1 cellular context compared by ENCODE assay signal in genomic region chr1:21312407-21312992, GRCh38.
A peak's percentile ranks its signal among the peaks of the same experiment; 100 is the strongest.
TF ChIP-seq lines count a peak whose summit lies in the region.

No MANE protein-coding gene starts in this region.

TF ChIP-seq in HepG2, 621 proteins besides CTCF, POLR2A, EP300 and RAD21 (continued from another document and continues in another):
- TF ChIP-seq PRDM15 (CRISPR knock-in tag; IDR thresholded peaks at IDR 0.05) (no peak), ZNF251 (CRISPR knock-in tag; IDR thresholded peaks at IDR 0.05) (no peak), ZNF350 (CRISPR knock-in tag; IDR thresholded peaks at IDR 0.05; ENCODE audit: borderline replicate concordance, low read depth) (no peak; the same call in 1 of the 2 replicates), ZC3H4 (CRISPR knock-in tag; IDR thresholded peaks at IDR 0.05; ENCODE audit: borderline replicate concordance) (no peak), ZNF335 (CRISPR knock-in tag; IDR thresholded peaks at IDR 0.05) (no peak), MAFG (CRISPR knock-in tag; IDR thresholded peaks at IDR 0.05) (no peak), GLI4 (CRISPR knock-in tag; IDR thresholded peaks at IDR 0.05; ENCODE audit: borderline replicate concordance) (no peak), SYNCRIP (IDR thresholded peaks at IDR 0.05; ENCODE audit: insufficient read depth, low read depth, low read length) (no peak), RARG (CRISPR knock-in tag; IDR thresholded peaks at IDR 0.05; ENCODE audit: low read depth) (no peak), SOX5 (CRISPR knock-in tag; IDR thresholded peaks at IDR 0.05; ENCODE audit: borderline replicate concordance) (peak; percentile 86), ZSCAN31 (CRISPR knock-in tag; IDR thresholded peaks at IDR 0.05; ENCODE audit: low read depth) (no peak), ZBTB7A (CRISPR knock-in tag; IDR thresholded peaks at IDR 0.05) (no peak), ZNF747 (CRISPR knock-in tag; IDR thresholded peaks at IDR 0.05; ENCODE audit: borderline replicate concordance) (no peak), HOXA3 (CRISPR knock-in tag; IDR thresholded peaks at IDR 0.05) (peak; percentile 55; the same call in 1 of the 2 replicates), MYNN (CRISPR knock-in tag; IDR thresholded peaks at IDR 0.05; ENCODE audit: low read depth) (no peak), KMT2A (CRISPR knock-in tag; IDR thresholded peaks at IDR 0.05) (no peak), ATF7-NPFF (CRISPR knock-in tag; IDR thresholded peaks at IDR 0.05; ENCODE audit: low read depth) (no peak), POLR2AphosphoS5 (IDR thresholded peaks at IDR 0.05; ENCODE audit: low read depth, low read length) (no peak), FOXC1 (CRISPR knock-in tag; IDR thresholded peaks at IDR 0.05; ENCODE audit: borderline replicate concordance) (no peak), ZNF780A (CRISPR knock-in tag; IDR thresholded peaks at IDR 0.05) (no peak), ESRRA (CRISPR knock-in tag; IDR thresholded peaks at IDR 0.05; ENCODE audit: low read depth) (0 out of 2 replicates have a peak, but pooled peaks have one; percentile 55), ZNF232 (CRISPR knock-in tag; IDR thresholded peaks at IDR 0.05; ENCODE audit: borderline replicate concordance) (no peak), NFIC (IDR thresholded peaks at IDR 0.05; ENCODE audit: low read length) (no peak), ARHGAP35 (CRISPR knock-in tag; IDR thresholded peaks at IDR 0.05; ENCODE audit: borderline replicate concordance) (no peak), ZNF143 (CRISPR knock-in tag; IDR thresholded peaks at IDR 0.05) (no peak), ATF4 (CRISPR knock-in tag; IDR thresholded peaks at IDR 0.05) (no peak; a peak in 1 of 4 replicates), ZNF224 (CRISPR knock-in tag; IDR thresholded peaks at IDR 0.05) (no peak), DMAP1 (CRISPR knock-in tag; IDR thresholded peaks at IDR 0.05) (no peak), KLF9 (CRISPR knock-in tag; IDR thresholded peaks at IDR 0.05; ENCODE audit: low read depth) (no peak), KLF15 (CRISPR knock-in tag; IDR thresholded peaks at IDR 0.05; ENCODE audit: borderline replicate concordance) (no peak), TMF1 (CRISPR knock-in tag; IDR thresholded peaks at IDR 0.05; ENCODE audit: low read depth) (no peak), ZNF558 (CRISPR knock-in tag; IDR thresholded peaks at IDR 0.05; ENCODE audit: borderline replicate concordance) (no peak), ZNF343 (CRISPR knock-in tag; IDR thresholded peaks at IDR 0.05) (no peak), AKNA (CRISPR knock-in tag; IDR thresholded peaks at IDR 0.05; ENCODE audit: borderline replicate concordance) (no peak), ZFP62 (CRISPR knock-in tag; IDR thresholded peaks at IDR 0.05) (no peak), ARNTL (CRISPR knock-in tag; IDR thresholded peaks at IDR 0.05) (peak; percentile 93), THAP8 (CRISPR knock-in tag; IDR thresholded peaks at IDR 0.05; ENCODE audit: borderline replicate concordance) (no peak), ZNF160 (CRISPR knock-in tag; IDR thresholded peaks at IDR 0.05) (no peak), SAFB2 (CRISPR knock-in tag; IDR thresholded peaks at IDR 0.05; ENCODE audit: borderline replicate concordance, low read depth) (no peak), ZNF616 (CRISPR knock-in tag; IDR thresholded peaks at IDR 0.05; ENCODE audit: low read depth) (no peak), ZNF737 (CRISPR knock-in tag; IDR thresholded peaks at IDR 0.05; ENCODE audit: borderline replicate concordance) (no peak), KLF16 (CRISPR knock-in tag; IDR thresholded peaks at IDR 0.05) (peak in 1 of 2 experiments; percentile 71; a peak in 1 of 4 replicates), JUND (CRISPR knock-in tag; IDR thresholded peaks at IDR 0.05) (no peak), CAMTA2 (CRISPR knock-in tag; IDR thresholded peaks at IDR 0.05; ENCODE audit: borderline replicate concordance) (no peak), PHF21A (CRISPR knock-in tag; IDR thresholded peaks at IDR 0.05) (peak; percentile 23; the same call in 1 of the 2 replicates)
- TF ChIP-seq, protein P1, sequence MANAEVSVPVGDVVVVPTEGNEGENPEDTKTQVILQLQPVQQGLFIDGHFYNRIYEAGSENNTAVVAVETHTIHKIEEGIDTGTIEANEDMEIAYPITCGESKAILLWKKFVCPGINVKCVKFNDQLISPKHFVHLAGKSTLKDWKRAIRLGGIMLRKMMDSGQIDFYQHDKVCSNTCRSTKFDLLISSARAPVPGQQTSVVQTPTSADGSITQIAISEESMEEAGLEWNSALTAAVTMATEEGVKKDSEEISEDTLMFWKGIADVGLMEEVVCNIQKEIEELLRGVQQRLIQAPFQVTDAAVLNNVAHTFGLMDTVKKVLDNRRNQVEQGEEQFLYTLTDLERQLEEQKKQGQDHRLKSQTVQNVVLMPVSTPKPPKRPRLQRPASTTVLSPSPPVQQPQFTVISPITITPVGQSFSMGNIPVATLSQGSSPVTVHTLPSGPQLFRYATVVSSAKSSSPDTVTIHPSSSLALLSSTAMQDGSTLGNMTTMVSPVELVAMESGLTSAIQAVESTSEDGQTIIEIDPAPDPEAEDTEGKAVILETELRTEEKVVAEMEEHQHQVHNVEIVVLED (CRISPR knock-in tag; IDR thresholded peaks at IDR 0.05; ENCODE audit: borderline replicate concordance), result no peak; the same call in 1 of the 2 replicates
- TF ChIP-seq, protein P2, sequence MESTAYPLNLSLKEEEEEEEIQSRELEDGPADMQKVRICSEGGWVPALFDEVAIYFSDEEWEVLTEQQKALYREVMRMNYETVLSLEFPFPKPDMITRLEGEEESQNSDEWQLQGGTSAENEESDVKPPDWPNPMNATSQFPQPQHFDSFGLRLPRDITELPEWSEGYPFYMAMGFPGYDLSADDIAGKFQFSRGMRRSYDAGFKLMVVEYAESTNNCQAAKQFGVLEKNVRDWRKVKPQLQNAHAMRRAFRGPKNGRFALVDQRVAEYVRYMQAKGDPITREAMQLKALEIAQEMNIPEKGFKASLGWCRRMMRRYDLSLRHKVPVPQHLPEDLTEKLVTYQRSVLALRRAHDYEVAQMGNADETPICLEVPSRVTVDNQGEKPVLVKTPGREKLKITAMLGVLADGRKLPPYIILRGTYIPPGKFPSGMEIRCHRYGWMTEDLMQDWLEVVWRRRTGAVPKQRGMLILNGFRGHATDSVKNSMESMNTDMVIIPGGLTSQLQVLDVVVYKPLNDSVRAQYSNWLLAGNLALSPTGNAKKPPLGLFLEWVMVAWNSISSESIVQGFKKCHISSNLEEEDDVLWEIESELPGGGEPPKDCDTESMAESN (CRISPR knock-in tag; conservative IDR thresholded peaks at IDR 0.05), result no peak
- TF ChIP-seq, protein P3, sequence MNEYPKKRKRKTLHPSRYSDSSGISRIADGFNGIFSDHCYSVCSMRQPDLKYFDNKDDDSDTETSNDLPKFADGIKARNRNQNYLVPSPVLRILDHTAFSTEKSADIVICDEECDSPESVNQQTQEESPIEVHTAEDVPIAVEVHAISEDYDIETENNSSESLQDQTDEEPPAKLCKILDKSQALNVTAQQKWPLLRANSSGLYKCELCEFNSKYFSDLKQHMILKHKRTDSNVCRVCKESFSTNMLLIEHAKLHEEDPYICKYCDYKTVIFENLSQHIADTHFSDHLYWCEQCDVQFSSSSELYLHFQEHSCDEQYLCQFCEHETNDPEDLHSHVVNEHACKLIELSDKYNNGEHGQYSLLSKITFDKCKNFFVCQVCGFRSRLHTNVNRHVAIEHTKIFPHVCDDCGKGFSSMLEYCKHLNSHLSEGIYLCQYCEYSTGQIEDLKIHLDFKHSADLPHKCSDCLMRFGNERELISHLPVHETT (CRISPR knock-in tag; conservative IDR thresholded peaks at IDR 0.05), result no peak
- TF ChIP-seq, protein P4, sequence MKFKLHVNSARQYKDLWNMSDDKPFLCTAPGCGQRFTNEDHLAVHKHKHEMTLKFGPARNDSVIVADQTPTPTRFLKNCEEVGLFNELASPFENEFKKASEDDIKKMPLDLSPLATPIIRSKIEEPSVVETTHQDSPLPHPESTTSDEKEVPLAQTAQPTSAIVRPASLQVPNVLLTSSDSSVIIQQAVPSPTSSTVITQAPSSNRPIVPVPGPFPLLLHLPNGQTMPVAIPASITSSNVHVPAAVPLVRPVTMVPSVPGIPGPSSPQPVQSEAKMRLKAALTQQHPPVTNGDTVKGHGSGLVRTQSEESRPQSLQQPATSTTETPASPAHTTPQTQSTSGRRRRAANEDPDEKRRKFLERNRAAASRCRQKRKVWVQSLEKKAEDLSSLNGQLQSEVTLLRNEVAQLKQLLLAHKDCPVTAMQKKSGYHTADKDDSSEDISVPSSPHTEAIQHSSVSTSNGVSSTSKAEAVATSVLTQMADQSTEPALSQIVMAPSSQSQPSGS (CRISPR knock-in tag; IDR thresholded peaks at IDR 0.05), result 0 out of 2 replicates have a peak, but pooled peaks have one; percentile 61
- TF ChIP-seq, protein P5, sequence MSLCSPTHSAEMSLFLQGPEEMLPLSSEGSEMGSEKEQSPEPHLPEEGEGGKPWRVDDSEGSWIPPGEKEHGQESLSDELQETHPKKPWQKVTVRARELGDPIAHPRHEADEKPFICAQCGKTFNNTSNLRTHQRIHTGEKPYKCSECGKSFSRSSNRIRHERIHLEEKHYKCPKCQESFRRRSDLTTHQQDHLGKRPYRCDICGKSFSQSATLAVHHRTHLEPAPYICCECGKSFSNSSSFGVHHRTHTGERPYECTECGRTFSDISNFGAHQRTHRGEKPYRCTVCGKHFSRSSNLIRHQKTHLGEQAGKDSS (CRISPR knock-in tag; IDR thresholded peaks at IDR 0.05; ENCODE audit: borderline replicate concordance, low read depth), result no peak
- TF ChIP-seq, protein P6, sequence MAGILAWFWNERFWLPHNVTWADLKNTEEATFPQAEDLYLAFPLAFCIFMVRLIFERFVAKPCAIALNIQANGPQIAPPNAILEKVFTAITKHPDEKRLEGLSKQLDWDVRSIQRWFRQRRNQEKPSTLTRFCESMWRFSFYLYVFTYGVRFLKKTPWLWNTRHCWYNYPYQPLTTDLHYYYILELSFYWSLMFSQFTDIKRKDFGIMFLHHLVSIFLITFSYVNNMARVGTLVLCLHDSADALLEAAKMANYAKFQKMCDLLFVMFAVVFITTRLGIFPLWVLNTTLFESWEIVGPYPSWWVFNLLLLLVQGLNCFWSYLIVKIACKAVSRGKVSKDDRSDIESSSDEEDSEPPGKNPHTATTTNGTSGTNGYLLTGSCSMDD (CRISPR knock-in tag; IDR thresholded peaks at IDR 0.05), result no peak
